8 cellular contexts compared by ENCODE assay signal in the genomic region with DNA sequence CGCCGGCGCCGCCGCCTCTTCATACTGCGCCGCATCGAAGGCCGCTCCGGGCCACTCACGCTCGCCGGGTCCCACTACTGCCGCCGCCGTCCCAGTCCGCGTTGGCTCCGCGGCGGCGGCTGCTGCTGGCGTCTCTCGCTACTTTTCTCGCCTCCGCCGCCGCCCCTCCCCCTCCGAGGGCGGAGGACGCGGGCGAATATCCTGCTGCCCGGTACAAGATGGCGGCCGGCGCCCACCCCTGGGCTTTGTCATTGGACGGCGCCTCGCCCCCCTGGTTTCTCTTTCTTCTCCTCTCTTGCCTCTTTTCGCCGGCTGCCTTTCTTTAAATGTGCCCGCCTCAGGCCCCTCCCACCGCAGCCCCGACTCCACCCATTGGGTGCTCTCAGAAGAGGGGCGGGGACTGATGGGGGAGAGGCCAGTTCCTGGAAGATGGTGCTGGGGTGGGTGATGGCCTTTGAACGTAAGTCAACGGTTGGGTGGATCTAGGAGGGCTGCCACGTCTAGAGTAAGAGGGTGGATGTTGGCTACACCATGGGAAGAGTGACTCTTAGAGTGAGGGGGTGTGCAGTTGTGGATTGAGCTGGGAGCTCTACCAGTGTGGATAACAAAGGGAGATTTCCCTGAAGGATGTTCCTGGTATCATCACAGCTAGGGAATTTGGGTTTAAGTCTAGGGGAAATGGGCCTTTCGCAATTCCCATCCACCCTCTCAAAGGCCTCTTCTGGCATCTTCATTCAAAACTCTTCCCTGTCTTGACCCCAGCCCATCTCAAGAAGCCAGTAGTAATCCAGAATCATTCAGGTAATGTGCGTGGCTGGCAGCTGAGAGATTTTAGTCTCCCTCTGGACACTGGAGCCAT. TPM values are rescaled to one million over a fixed set of nuclear protein-coding genes. Genes with fewer than 3 reads are reported as not detected.
DNase-seq lines count a peak whose midpoint lies in the region; ATAC-seq, FAIRE-seq and TF ChIP-seq lines count a peak whose summit lies in the region.

Gene CCDC71L, minus strand, starts transcription at position 297 of the 859 bp plus-strand sequence. Its CDS starts 262 bp downstream, at position 35.

- WGBS in A549 (ENCODE audit: missing lambda C conversion rate) = 4% methylated on average over 45 of the region's 51 CpGs
- WGBS in mammary epithelial cell (ENCODE audit: low coverage, missing lambda C conversion rate) = 15% methylated on average over 12 of the region's 51 CpGs
- WGBS in spleen, 5 donors = 4 to 9% (median 5%) methylated on average over 24 to 51 of the region's 51 CpGs

- peaks cover 26% of the 10 kb centered on the region for H3K79me2 ChIP-seq in mammary epithelial cell (ENCODE audit: insufficient read depth, low read length)

- H4K20me1 ChIP-seq in mammary epithelial cell (ENCODE audit: insufficient read depth, low read length) = no peaks in the 10 kb centered on the region

- TF ChIP-seq RAD21 in A549 (conservative IDR thresholded peaks at IDR 0.05 in 1 of 2, IDR thresholded peaks at IDR 0.05 in 1 of 2) = no peak

- dilution Hi-C loops in mammary epithelial cell (cut with HindIII; ENCODE audit: low sequenced_read_pairs) = no loop called here

- H3K4me3 Mint-ChIP-seq in immature natural killer cell = peak within 1 kb of the TSS; percentile 82 to 94 (median 90)

- peaks cover 2% of the 10 kb centered on the region; the same call in 1 of the 2 replicates for H3K36me3 ChIP-seq in WERI-Rb-1
- no peaks in the 10 kb centered on the region for H3K36me3 ChIP-seq in mammary epithelial cell (ENCODE audit: insufficient read depth, low read length)
- H3K36me3 ChIP-seq in spleen = no peaks in the 10 kb centered on the region

- TF ChIP-seq POLR2A in A549 (IDR thresholded peaks at IDR 0.05; ENCODE audit: low read length) (peak; percentile 46), spleen (IDR thresholded peaks at IDR 0.05) (peak in 1 of 3 donors; percentile 49)

- H2AFZ ChIP-seq in mammary epithelial cell (ENCODE audit: low read depth, low read length) = peak within 1 kb of the TSS; percentile 83

- ATAC-seq in A549 (peak; percentile 81 to 91), GM18868 (IDR thresholded peaks at IDR 0.05; ENCODE audit: unreplicated experiment) (peak; percentile 78), HG03108 (IDR thresholded peaks at IDR 0.05; ENCODE audit: unreplicated experiment) (peak; percentile 50)

- H3K4me1 ChIP-seq in A549 = peaks cover 9% of the 10 kb centered on the region; the same call in 2 of the 3 replicates
- peaks cover 6% of the 10 kb centered on the region for H3K4me1 ChIP-seq in mammary epithelial cell (ENCODE audit: insufficient read depth, low read length)
- H3K4me1 ChIP-seq in spleen = peaks cover 17 to 40% (median 35%) of the 10 kb centered on the region in 6 donors

- H3K4me2 ChIP-seq in A549 (peak within 1 kb of the TSS; percentile 86), mammary epithelial cell (ENCODE audit: insufficient read depth, low read depth, low read length) (peak within 1 kb of the TSS; percentile 86)

- TF ChIP-seq EP300 in A549 (IDR thresholded peaks at IDR 0.05) = no peak

- peak; percentile 51 for FAIRE-seq in A549 (lab: Jason Lieb, UNC)

- TF ChIP-seq CTCF in A549 (IDR thresholded peaks at IDR 0.05) = no peak
- TF ChIP-seq CTCF in WERI-Rb-1 (IDR thresholded peaks at IDR 0.05; ENCODE audit: low read depth, low read length) = no peak
- TF ChIP-seq CTCF in mammary epithelial cell (conservative IDR thresholded peaks at IDR 0.05 in 1 of 2, IDR thresholded peaks at IDR 0.05 in 1 of 2; ENCODE audit: extremely low read depth in 1 of 2, insufficient read depth in 1 of 2, low read depth in 1 of 2, low read length in 2 of 2) = no peak
- peak in 1 of 11 experiments; percentile 20 for TF ChIP-seq CTCF in spleen (IDR thresholded peaks at IDR 0.05 in 8 of 11, conservative IDR thresholded peaks at IDR 0.05 in 3 of 11)

- H3K27me3 Mint-ChIP-seq in immature natural killer cell (ENCODE audit: low read depth in 3 of 3) = peaks cover 5 to 11% (median 6%) of the 10 kb centered on the region in 3 donors

- no peaks in the 10 kb centered on the region for H3K9me3 Mint-ChIP-seq in immature natural killer cell

- peak within 1 kb of the TSS; percentile 82 to 95 (median 90) for H3K27ac Mint-ChIP-seq in immature natural killer cell

- CTCF ChIA-PET in A549 (lab: Yijun Ruan, JAX) (interaction anchor here (0.7 to 7.3 kb wide), 36 partner anchors 10 to 534 kb away, joined by 3 to 60 read pairs (median 6); no protein-coding TSS in a partner anchor), mammary epithelial cell (lab: Charles Lee; ENCODE audit: low non-redundant PET) (interaction anchor here (0.6 to 1.3 kb wide), 4 partner anchors 76 to 151 kb away, joined by 3 to 12 read pairs (median 6); no protein-coding TSS in a partner anchor)

- POLR2A ChIA-PET in A549 (lab: Yijun Ruan, JAX) = interaction anchor here (0.7 to 1.8 kb wide), 4 partner anchors 57 to 507 kb away, joined by 3 to 4 read pairs (median 4); partner anchors contain the start of gene HBP1

- TSS peak; percentile 57 for BruUV-seq in mammary epithelial cell (replicated peaks; lab: Mats Ljungman, UMichigan)

- no peaks in the 10 kb centered on the region for H3K36me3 Mint-ChIP-seq in immature natural killer cell

- no peaks in the 10 kb centered on the region for H3K9me3 ChIP-seq in A549
- no peaks in the 10 kb centered on the region for H3K9me3 ChIP-seq in WERI-Rb-1 (ENCODE audit: severe bottlenecking)
- no peaks in the 10 kb centered on the region for H3K9me3 ChIP-seq in mammary epithelial cell (replicated peaks; ENCODE audit: insufficient read depth, low read length)
- no peaks in the 10 kb centered on the region for H3K9me3 ChIP-seq in spleen

- in situ Hi-C loops in mammary epithelial cell (cut with MboI; ENCODE audit: low sequenced_read_pairs in 2 of 2) = loop anchor here in 1 of 2 donors (5.0 kb wide), 1 partner anchor 76 kb away; no protein-coding TSS in a partner anchor

- intact Hi-C loops in mammary epithelial cell (cut with micrococcal nuclease) = loop anchor here (1.0 kb wide), 6 partner anchors 18 to 485 kb away; no protein-coding TSS in a partner anchor
- intact Hi-C loops in spleen (cut with DNase I; ENCODE audit: low total_unique reads) = loop anchor here (5.0 to 10.0 kb wide), 3 partner anchors 71 to 484 kb away; no protein-coding TSS in a partner anchor

- H3K4me3 ChIP-seq in A549 (peak within 1 kb of the TSS; percentile 88), WERI-Rb-1 (ENCODE audit: low read depth, low read length) (peak within 1 kb of the TSS; percentile 60), mammary epithelial cell (replicated peaks in 1 of 3; ENCODE audit: insufficient read depth in 1 of 3, low read depth in 2 of 3, low read length in 3 of 3) (peak within 1 kb of the TSS; percentile 74 to 99 (median 90)), spleen (peak within 1 kb of the TSS; percentile 63 to 90 (median 74))

- peak within 1 kb of the TSS; percentile 82 for H3K9ac ChIP-seq in mammary epithelial cell (ENCODE audit: insufficient read depth, low read length)

- H3K27ac ChIP-seq in A549 = peak within 1 kb of the TSS; percentile 90 to 94
- peak within 1 kb of the TSS; percentile 69 for H3K27ac ChIP-seq in WERI-Rb-1
- H3K27ac ChIP-seq in mammary epithelial cell (ENCODE audit: insufficient read depth, low read depth, low read length) = peak within 1 kb of the TSS; percentile 81
- peak within 1 kb of the TSS; percentile 91 to 99 (median 98) for H3K27ac ChIP-seq in spleen

- peak; percentile 89 to 93 for DNase-seq in A549 (ENCODE audit: low read depth in 1 of 2, low spot score in 1 of 2)
- peak; percentile 92 for DNase-seq in NCI-H2196 treated with DMSO at 0.1 percent for 48 hours (lab: John Stamatoyannopoulos, UW; ENCODE audit: unreplicated experiment)
- peak; percentile 92 for DNase-seq in WERI-Rb-1
- DNase-seq in mammary epithelial cell = peak; percentile 87
- peak; percentile 92 to 95 (median 92) for DNase-seq in immature natural killer cell
- peak; percentile 98 for DNase-seq in spleen

- peaks cover 20 to 35% of the 10 kb centered on the region in 2 donors for H3K4me1 Mint-ChIP-seq in immature natural killer cell

- H3K27me3 ChIP-seq in WERI-Rb-1 (ENCODE audit: insufficient read depth, low read depth, severe bottlenecking) (no peaks in the 10 kb centered on the region), mammary epithelial cell (ENCODE audit: insufficient read depth, low read length) (no peaks in the 10 kb centered on the region), spleen (replicated peaks in 1 of 7) (no peaks in the 10 kb centered on the region)

TF ChIP-seq in A549, 52 proteins besides CTCF, POLR2A, EP300 and RAD21 (continues in another document):
- TF ChIP-seq NPAS2 (CRISPR knock-in tag; IDR thresholded peaks at IDR 0.05; ENCODE audit: borderline replicate concordance) (no peak), GATA3 (IDR thresholded peaks at IDR 0.05; ENCODE audit: borderline replicate concordance) (no peak), ZSCAN20 (CRISPR knock-in tag; IDR thresholded peaks at IDR 0.05) (0 out of 2 replicates have a peak, but pooled peaks have one; percentile 48), MAZ (IDR thresholded peaks at IDR 0.05; ENCODE audit: borderline replicate concordance, low read depth, low read length) (no peak), CBX2 (IDR thresholded peaks at IDR 0.05; ENCODE audit: borderline replicate concordance, low read depth) (no peak)
- TF ChIP-seq, protein P1, sequence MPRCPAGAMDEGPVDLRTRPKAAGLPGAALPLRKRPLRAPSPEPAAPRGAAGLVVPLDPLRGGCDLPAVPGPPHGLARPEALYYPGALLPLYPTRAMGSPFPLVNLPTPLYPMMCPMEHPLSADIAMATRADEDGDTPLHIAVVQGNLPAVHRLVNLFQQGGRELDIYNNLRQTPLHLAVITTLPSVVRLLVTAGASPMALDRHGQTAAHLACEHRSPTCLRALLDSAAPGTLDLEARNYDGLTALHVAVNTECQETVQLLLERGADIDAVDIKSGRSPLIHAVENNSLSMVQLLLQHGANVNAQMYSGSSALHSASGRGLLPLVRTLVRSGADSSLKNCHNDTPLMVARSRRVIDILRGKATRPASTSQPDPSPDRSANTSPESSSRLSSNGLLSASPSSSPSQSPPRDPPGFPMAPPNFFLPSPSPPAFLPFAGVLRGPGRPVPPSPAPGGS (IDR thresholded peaks at IDR 0.05) = 0 out of 3 replicates have a peak, but pooled peaks have one; percentile 54

RNA-seq across cellular contexts. Expression of gene CCDC71L, which starts in this region (rescaled TPM):
- polyA plus RNA-seq in A549 (2011; rRNA removed) (9.9 and 11.4 TPM in 2 replicates), A549 (2017; fragmentation: RNase III; extraction: RNeasy Plus Mini Kit Qiagen cat#74134 plus additional on column Dnase treatment) (7.3 to 9.3 TPM (median 9.1 TPM) in 3 replicates), mammary epithelial cell (14.0 TPM), immature natural killer cell (1 to 10 TPM; 2.0 to 5.4 (median 4.6) TPM), spleen (10 to 100 TPM; 22.7 to 24.4 (median 24.3) TPM)
- 5.8 and 7.8 TPM in 2 replicates for polyA plus RNA-seq in A549 (2012; cell fraction: cytosol; rRNA removed)
- 5.2 and 7.0 TPM in 2 replicates for polyA plus RNA-seq in A549 (2012; cell fraction: nucleus; rRNA removed)
- 3.0 and 5.0 TPM in 2 replicates for polyA minus RNA-seq in A549 (2011; rRNA and poly(A)+ RNA removed)
- total RNA-seq in mammary epithelial cell (10 to 100 TPM; 32.2 to 37.8 TPM), spleen (10 to 100 TPM; 29.8 to 70.9 (median 40.4) TPM)
- polyA minus RNA-seq in mammary epithelial cell = 15.1 TPM

Comparison
In these comparisons a context has a peak if more than half of its experiments do, and no peak if none do; other contexts are left out.
1. Peak in every context shown above with its lines: DNase-seq, ATAC-seq, H3K4me3 ChIP-seq and H3K27ac ChIP-seq.